3 cellular contexts compared by ENCODE assay signal in genomic region chrX:134909258-134909657, GRCh38.
TF ChIP-seq lines count a peak whose summit lies in the region.

No MANE protein-coding gene starts in this region.

TF ChIP-seq in SK-N-SH treated with all-trans-retinoic acid at 6 μM for 48 hours, 23 proteins besides CTCF, POLR2A, EP300 and RAD21:
- TF ChIP-seq ARNTL (CRISPR knock-in tag; IDR thresholded peaks at IDR 0.05; ENCODE audit: borderline replicate concordance, low read depth) = no peak
- TF ChIP-seq ZNF70 (CRISPR knock-in tag; IDR thresholded peaks at IDR 0.05) = no peak
- no peak for TF ChIP-seq ESRRG (CRISPR knock-in tag; IDR thresholded peaks at IDR 0.05)
- TF ChIP-seq, protein P1, sequence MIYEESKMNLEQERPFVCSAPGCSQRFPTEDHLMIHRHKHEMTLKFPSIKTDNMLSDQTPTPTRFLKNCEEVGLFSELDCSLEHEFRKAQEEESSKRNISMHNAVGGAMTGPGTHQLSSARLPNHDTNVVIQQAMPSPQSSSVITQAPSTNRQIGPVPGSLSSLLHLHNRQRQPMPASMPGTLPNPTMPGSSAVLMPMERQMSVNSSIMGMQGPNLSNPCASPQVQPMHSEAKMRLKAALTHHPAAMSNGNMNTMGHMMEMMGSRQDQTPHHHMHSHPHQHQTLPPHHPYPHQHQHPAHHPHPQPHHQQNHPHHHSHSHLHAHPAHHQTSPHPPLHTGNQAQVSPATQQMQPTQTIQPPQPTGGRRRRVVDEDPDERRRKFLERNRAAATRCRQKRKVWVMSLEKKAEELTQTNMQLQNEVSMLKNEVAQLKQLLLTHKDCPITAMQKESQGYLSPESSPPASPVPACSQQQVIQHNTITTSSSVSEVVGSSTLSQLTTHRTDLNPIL (CRISPR knock-in tag; IDR thresholded peaks at IDR 0.05; ENCODE audit: low read depth) = no peak
- TF ChIP-seq ISL1 (CRISPR knock-in tag; IDR thresholded peaks at IDR 0.05) = no peak
- no peak for TF ChIP-seq TCF4 (CRISPR knock-in tag; IDR thresholded peaks at IDR 0.05; ENCODE audit: borderline replicate concordance)
- no peak for TF ChIP-seq POU6F1 (CRISPR knock-in tag; IDR thresholded peaks at IDR 0.05; ENCODE audit: borderline replicate concordance, low read depth)

TF ChIP-seq in SK-N-SH, 30 proteins besides CTCF, POLR2A, EP300 and RAD21:
- TF ChIP-seq TCF12 (IDR thresholded peaks at IDR 0.05) (no peak), TEAD4 (IDR thresholded peaks at IDR 0.05; ENCODE audit: borderline replicate concordance, insufficient read depth) (no peak), RCOR1 (IDR thresholded peaks at IDR 0.05; ENCODE audit: low read length) (no peak), GABPA (IDR thresholded peaks at IDR 0.05; ENCODE audit: low read depth) (no peak), POLR2AphosphoS5 (IDR thresholded peaks at IDR 0.05; ENCODE audit: low read depth, low read length) (no peak), MXI1 (IDR thresholded peaks at IDR 0.05; ENCODE audit: low read depth, low read length) (no peak), NFIC (IDR thresholded peaks at IDR 0.05; ENCODE audit: borderline replicate concordance) (no peak), YY1 (IDR thresholded peaks at IDR 0.05; ENCODE audit: low read depth) (no peak), EZH2phosphoT487 (IDR thresholded peaks at IDR 0.05; ENCODE audit: borderline replicate concordance, low read depth) (no peak)

TF ChIP-seq in K562, 482 proteins besides CTCF, POLR2A, EP300 and RAD21:
- TF ChIP-seq, protein P2, sequence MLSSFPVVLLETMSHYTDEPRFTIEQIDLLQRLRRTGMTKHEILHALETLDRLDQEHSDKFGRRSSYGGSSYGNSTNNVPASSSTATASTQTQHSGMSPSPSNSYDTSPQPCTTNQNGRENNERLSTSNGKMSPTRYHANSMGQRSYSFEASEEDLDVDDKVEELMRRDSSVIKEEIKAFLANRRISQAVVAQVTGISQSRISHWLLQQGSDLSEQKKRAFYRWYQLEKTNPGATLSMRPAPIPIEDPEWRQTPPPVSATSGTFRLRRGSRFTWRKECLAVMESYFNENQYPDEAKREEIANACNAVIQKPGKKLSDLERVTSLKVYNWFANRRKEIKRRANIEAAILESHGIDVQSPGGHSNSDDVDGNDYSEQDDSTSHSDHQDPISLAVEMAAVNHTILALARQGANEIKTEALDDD (IDR thresholded peaks at IDR 0.05) = peak; percentile 76; the same call in 1 of the 2 replicates
- TF ChIP-seq HNRNPK (IDR thresholded peaks at IDR 0.05; ENCODE audit: low read depth, low read length, poor library complexity, severe bottlenecking) (no peak), NCOR1 (IDR thresholded peaks at IDR 0.05) (no peak), PBX2 (CRISPR knock-in tag; IDR thresholded peaks at IDR 0.05; ENCODE audit: low read depth) (no peak), PBX2 (tag; conservative IDR thresholded peaks at IDR 0.05; ENCODE audit: low read depth) (no peak), POLR3G (IDR thresholded peaks at IDR 0.05; ENCODE audit: extremely low read depth, insufficient read length, insufficient replicate concordance) (no peak), CBFA2T3 (IDR thresholded peaks at IDR 0.05) (peak; percentile 75), COPS2 (conservative IDR thresholded peaks at IDR 0.05) (no peak), TAL1 (IDR thresholded peaks at IDR 0.05) (peak; percentile 12; the same call in 1 of the 2 replicates), CBFA2T2 (conservative IDR thresholded peaks at IDR 0.05) (peak; percentile 60), SIRT6 (IDR thresholded peaks at IDR 0.05; ENCODE audit: low read depth, low read length) (no peak)
